30 cellular contexts compared by ENCODE assay signal in genomic region chr15:88335074-88335473, GRCh38.
"Had no signal": no experiment of that assay in that cellular context is flagged by ENCODE, and none has a peak within 500 bp of the region (broad histone marks: within the 10 kb centered on the region; RNA-seq: fewer than 3 reads in every experiment).

No MANE protein-coding gene starts in this region.

- H3K9me3 Mint-ChIP-seq: memory B cell; mesothelial cell of epicardium; natural killer cell treated with Interleukin-12 subunit alpha and Interleukin-12 subunit beta and Interleukin-15 and Interleukin-18, amount 100 ng/mL, for 72 hours; neural crest cell had no signal

- H3K4me1 Mint-ChIP-seq: memory B cell, mesothelial cell of epicardium, naive B cell, neural crest cell had no signal

- H3K4me3 Mint-ChIP-seq: memory B cell; mesothelial cell of epicardium; naive B cell; natural killer cell treated with Interleukin-12 subunit alpha and Interleukin-12 subunit beta and Interleukin-15 and Interleukin-18, amount 100 ng/mL, for 72 hours; neural crest cell had no signal

- ATAC-seq: left lobe of liver; mucosa of descending colon; natural killer cell treated with Interleukin-12 subunit alpha and Interleukin-12 subunit beta and Interleukin-15 and Interleukin-18, amount 100 ng/mL, for 72 hours; right lobe of liver had no signal

- H3K4me3 ChIP-seq: coronary artery, esophagus squamous epithelium, lung, mucosa of descending colon, right lobe of liver, stomach, thyroid gland, vagina had no signal

- H3K27ac ChIP-seq: coronary artery, esophagus squamous epithelium, neutrophil, parathyroid adenoma, right lobe of liver, stomach, thyroid gland, vagina had no signal

- H3K9me3 ChIP-seq: esophagus squamous epithelium, mucosa of descending colon, neutrophil, right lobe of liver, stomach, thyroid gland, vagina had no signal

- H3K36me3 Mint-ChIP-seq: mesothelial cell of epicardium; naive B cell; natural killer cell treated with Interleukin-12 subunit alpha and Interleukin-12 subunit beta and Interleukin-15 and Interleukin-18, amount 100 ng/mL, for 72 hours had no signal

- H2AFZ ChIP-seq: parathyroid adenoma had no signal

- H3K27me3 ChIP-seq: right lobe of liver, stomach, thyroid gland, vagina had no signal

- H3K4me1 ChIP-seq: esophagus squamous epithelium, parathyroid adenoma, right lobe of liver, stomach, thyroid gland, vagina had no signal

- H3K27ac Mint-ChIP-seq: memory B cell; mesothelial cell of epicardium; natural killer cell treated with Interleukin-12 subunit alpha and Interleukin-12 subunit beta and Interleukin-15 and Interleukin-18, amount 100 ng/mL, for 72 hours; progenitor cell of endocrine pancreas had no signal

- H3K9ac ChIP-seq: parathyroid adenoma had no signal

- H3K79me2 ChIP-seq: parathyroid adenoma had no signal

- DNase-seq: dermis blood vessel endothelial cell; effector memory CD4-positive, alpha-beta T cell; erythroblast; esophagus squamous epithelium; foreskin melanocyte; glutamatergic neuron; hypothalamus; mucosa of descending colon; naive B cell; right lobe of liver; small intestine; stimulated activated CD4-positive, alpha-beta T cell treated with anti-CD3 and anti-CD28 coated beads, Interleukin-15, amount 100 ng/mL, for 24 hours; stimulated activated CD4-positive, alpha-beta T cell treated with anti-CD3 and anti-CD28 coated beads, Interleukin-2, amount 100 ng/mL, for 48 hours; stimulated activated naive CD4-positive, alpha-beta T cell treated with Interleukin-2 at 50 U/mL for 16 hours; stomach; thyroid gland; trophoblast cell had no signal

- H3K36me3 ChIP-seq: esophagus squamous epithelium, neutrophil, right lobe of liver, stomach, thyroid gland, vagina had no signal

- FAIRE-seq: endometrium, keratinocyte, small intestine had no signal
